ENCODE assay signal across 7 cellular contexts in genomic region chr3:11720220-11721113, GRCh38.
A peak's percentile ranks its signal among the peaks of the same experiment; 100 is the strongest.
DNase-seq lines count a peak whose midpoint lies in the region; ATAC-seq, FAIRE-seq and TF ChIP-seq lines count a peak whose summit lies in the region.

No MANE protein-coding gene starts in this region.

- H3K27me3 Mint-ChIP-seq in activated CD8-positive, alpha-beta memory T cell treated with anti-CD3 and anti-CD28 coated beads, Interleukin-2, amount 10 ng/mL, durations not matched to agents 7 days and 5 days = no peaks in the 10 kb centered on the region
- H3K27me3 Mint-ChIP-seq in memory B cell = no peaks in the 10 kb centered on the region

- peak overlapping the region; percentile 93 for H3K4me3 Mint-ChIP-seq in activated CD8-positive, alpha-beta memory T cell treated with anti-CD3 and anti-CD28 coated beads, Interleukin-2, amount 10 ng/mL, durations not matched to agents 7 days and 5 days
- H3K4me3 Mint-ChIP-seq in memory B cell = peak overlapping the region; percentile 98

- peak overlapping the region; percentile 19 for H3K4me3 ChIP-seq in endocrine pancreas (ENCODE audit: control insufficient read depth, insufficient read depth, low read length)

- H3K9me3 ChIP-seq in endocrine pancreas (ENCODE audit: control insufficient read depth, low read length) = no peaks in the 10 kb centered on the region

- TF ChIP-seq POLR2A in GM12891 (IDR thresholded peaks at IDR 0.05; ENCODE audit: low read depth, low read length) = no peak

- peak overlapping the region; percentile 42 for H3K9ac ChIP-seq in endocrine pancreas (ENCODE audit: control insufficient read depth, insufficient read depth, low read length)

- H3K36me3 Mint-ChIP-seq in activated CD8-positive, alpha-beta memory T cell treated with anti-CD3 and anti-CD28 coated beads, Interleukin-2, amount 10 ng/mL, durations not matched to agents 7 days and 5 days = no peaks in the 10 kb centered on the region
- H3K36me3 Mint-ChIP-seq in memory B cell = no peaks in the 10 kb centered on the region

- CTCF ChIA-PET in activated CD8-positive, alpha-beta memory T cell treated with anti-CD3 and anti-CD28 coated beads, Interleukin-2, amount 10 ng/mL, durations not matched to agents 7 days and 5 days (lab: Charles Lee) = no interaction called here

- no peaks in the 10 kb centered on the region for H3K27me3 ChIP-seq in endocrine pancreas (ENCODE audit: control insufficient read depth, insufficient read depth, low read length)

- peak; percentile 30 for DNase-seq in GM12891 (ENCODE audit: insufficient read length, low spot score)
- peak; percentile 91 for DNase-seq in NCI-H69 (lab: John Stamatoyannopoulos, UW)
- peak; percentile 71 for DNase-seq in activated CD8-positive, alpha-beta memory T cell treated with anti-CD3 and anti-CD28 coated beads, Interleukin-2, amount 10 ng/mL, durations not matched to agents 7 days and 5 days
- DNase-seq in memory B cell (ENCODE audit: low spot score in 2 of 2) = peak; percentile 50 to 63
- peak; percentile 11 for DNase-seq in stimulated activated CD8-positive, alpha-beta memory T cell treated with anti-CD3 and anti-CD28 coated beads, Interleukin-12 subunit alpha, Interleukin-12 subunit beta, amount 100 ng/mL, for 1 hour (ENCODE audit: low read depth)

- peak overlapping the region; percentile 85 for H3K27ac Mint-ChIP-seq in activated CD8-positive, alpha-beta memory T cell treated with anti-CD3 and anti-CD28 coated beads, Interleukin-2, amount 10 ng/mL, durations not matched to agents 7 days and 5 days
- peak overlapping the region; percentile 86 for H3K27ac Mint-ChIP-seq in memory B cell

- FAIRE-seq in GM12891 (lab: Jason Lieb, UNC) = peak; percentile 31

- no peaks in the 10 kb centered on the region for H3K36me3 ChIP-seq in endocrine pancreas (ENCODE audit: control insufficient read depth, insufficient read depth, low read length)

- peak; percentile 31 for ATAC-seq in HG03045 (IDR thresholded peaks at IDR 0.05; ENCODE audit: unreplicated experiment)
- peak; percentile 50 for ATAC-seq in activated CD8-positive, alpha-beta memory T cell treated with anti-CD3 and anti-CD28 coated beads, Interleukin-2, amount 10 ng/mL, durations not matched to agents 7 days and 5 days
- peak; percentile 53 for ATAC-seq in memory B cell (ENCODE audit: low read depth)

- no peaks in the 10 kb centered on the region for H3K9me3 Mint-ChIP-seq in activated CD8-positive, alpha-beta memory T cell treated with anti-CD3 and anti-CD28 coated beads, Interleukin-2, amount 10 ng/mL, durations not matched to agents 7 days and 5 days (ENCODE audit: low read depth)
- peaks cover 2% of the 10 kb centered on the region for H3K9me3 Mint-ChIP-seq in memory B cell

- peaks cover 36% of the 10 kb centered on the region for H3K4me1 Mint-ChIP-seq in activated CD8-positive, alpha-beta memory T cell treated with anti-CD3 and anti-CD28 coated beads, Interleukin-2, amount 10 ng/mL, durations not matched to agents 7 days and 5 days
- H3K4me1 Mint-ChIP-seq in memory B cell = peaks cover 18% of the 10 kb centered on the region

- H3K4me1 ChIP-seq in endocrine pancreas (ENCODE audit: control insufficient read depth, insufficient read depth, low read length) = peaks cover 5% of the 10 kb centered on the region

TF ChIP-seq in GM12891, 5 proteins besides CTCF, POLR2A, EP300 and RAD21:
- no peak for TF ChIP-seq SPI1 (IDR thresholded peaks at IDR 0.05; ENCODE audit: low read depth, low read length)
- no peak for TF ChIP-seq POLR2AphosphoS5 (IDR thresholded peaks at IDR 0.05; ENCODE audit: low read depth, low read length)

Comparison
In these comparisons a context has a peak if more than half of its experiments do, and no peak if none do; other contexts are left out.
1. Peak in every context shown above with its lines: DNase-seq, ATAC-seq and H3K4me3 ChIP-seq.
2. DNase-seq: peak in every context shown above with its lines; median percentile 91 in NCI-H69; 71 in activated CD8-positive, alpha-beta memory T cell treated with anti-CD3 and anti-CD28 coated beads, Interleukin-2, amount 10 ng/mL, durations not matched to agents 7 days and 5 days; 56 in memory B cell; 30 in GM12891; 11 in stimulated activated CD8-positive, alpha-beta memory T cell treated with anti-CD3 and anti-CD28 coated beads, Interleukin-12 subunit alpha, Interleukin-12 subunit beta, amount 100 ng/mL, for 1 hour.